Comparison of ENCODE assay signal across 1 cellular context in genomic region chr17:18360518-18360917, GRCh38.
TF ChIP-seq lines count a peak whose summit lies in the region.

No MANE protein-coding gene starts in this region.

TF ChIP-seq in HepG2, 621 proteins besides CTCF, POLR2A, EP300 and RAD21:
- no peak for TF ChIP-seq KMT2A (CRISPR knock-in tag; IDR thresholded peaks at IDR 0.05)
- TF ChIP-seq NBN (conservative IDR thresholded peaks at IDR 0.05): no peak
- TF ChIP-seq HOXA7 (CRISPR knock-in tag; IDR thresholded peaks at IDR 0.05): no peak
- TF ChIP-seq TFDP2 (CRISPR knock-in tag; IDR thresholded peaks at IDR 0.05): no peak
- TF ChIP-seq GFI1 (CRISPR knock-in tag; IDR thresholded peaks at IDR 0.05; ENCODE audit: borderline replicate concordance): 0 out of 2 replicates have a peak, but pooled peaks have one; percentile 60
- TF ChIP-seq ZNF362 (CRISPR knock-in tag; IDR thresholded peaks at IDR 0.05; ENCODE audit: borderline replicate concordance): no peak
- TF ChIP-seq ZNF788 (CRISPR knock-in tag; IDR thresholded peaks at IDR 0.05; ENCODE audit: borderline replicate concordance): no peak
- TF ChIP-seq ZBTB10 (CRISPR knock-in tag; IDR thresholded peaks at IDR 0.05; ENCODE audit: borderline replicate concordance): peak; percentile 43; the same call in 1 of the 2 replicates
- TF ChIP-seq ZNF468 (CRISPR knock-in tag; IDR thresholded peaks at IDR 0.05): no peak
- TF ChIP-seq MIER2 (CRISPR knock-in tag; IDR thresholded peaks at IDR 0.05): no peak
- TF ChIP-seq AHR (CRISPR knock-in tag; IDR thresholded peaks at IDR 0.05): no peak
TF ChIP-seq in HepG2: peak in this region for 2.
